Comparison of ENCODE assay signal across 9 cellular contexts in genomic region chr5:115414406-115415142, GRCh38.
DNase-seq lines count a peak whose midpoint lies in the region; ATAC-seq and TF ChIP-seq lines count a peak whose summit lies in the region.
"Had no signal": no experiment of that assay in that cellular context is flagged by ENCODE, and none has a peak within 500 bp of the region (broad histone marks: within the 10 kb centered on the region; RNA-seq: fewer than 3 reads in every experiment).

No MANE protein-coding gene starts in this region.

- DNase-seq in stimulated activated naive CD8-positive, alpha-beta T cell treated with anti-CD3 and anti-CD28 coated beads, Interleukin-15, Interleukin-2, amounts not matched to agents 100 U/mL and 50 U/mL, for 24 hours = no peak
- DNase-seq in stimulated activated naive CD8-positive, alpha-beta T cell treated with anti-CD3 and anti-CD28 coated beads, Interleukin-15, amount 100 ng/mL, for 72 hours = no peak
- DNase-seq in SK-MEL-5 (ENCODE audit: low read depth, low spot score) (peak; percentile 74), right cardiac atrium (no peak), vagina (ENCODE audit: extremely low spot score in 2 of 2) (no peak), iPS-NIHi11 (ENCODE audit: low spot score) (no peak), pons (ENCODE audit: low spot score) (no peak), C1 segment of cervical spinal cord (lab: John Stamatoyannopoulos, UW) (no peak)
- DNase-seq: activated CD4-positive, alpha-beta T cell treated with anti-CD3 and anti-CD28 coated beads for 4 hours had no signal

- 76% methylated on average over 5 of the region's 5 CpGs for WGBS in right cardiac atrium

- H3K4me3 ChIP-seq in right cardiac atrium (ENCODE audit: low read length) (no peak overlapping the region), vagina (no peak overlapping the region)

- no peak overlapping the region for H3K4me3 Mint-ChIP-seq in stimulated activated naive CD8-positive, alpha-beta T cell treated with anti-CD3 and anti-CD28 coated beads, Interleukin-15, amount 100 ng/mL, for 72 hours

- H3K9me3 ChIP-seq in right cardiac atrium (ENCODE audit: control insufficient read depth, low read length) = no peaks in the 10 kb centered on the region
- H3K9me3 ChIP-seq in vagina = no peaks in the 10 kb centered on the region

- H3K27ac Mint-ChIP-seq in stimulated activated naive CD8-positive, alpha-beta T cell treated with anti-CD3 and anti-CD28 coated beads, Interleukin-15, amount 100 ng/mL, for 72 hours = no peak overlapping the region

- intact Hi-C loops in right cardiac atrium (cut with DNase I) = no loop called here
- intact Hi-C loops in vagina (cut with DNase I) = no loop called here

- no peaks in the 10 kb centered on the region for H3K9me3 Mint-ChIP-seq in stimulated activated naive CD8-positive, alpha-beta T cell treated with anti-CD3 and anti-CD28 coated beads, Interleukin-15, amount 100 ng/mL, for 72 hours

- H3K4me1 Mint-ChIP-seq in stimulated activated naive CD8-positive, alpha-beta T cell treated with anti-CD3 and anti-CD28 coated beads, Interleukin-15, amount 100 ng/mL, for 72 hours = no peaks in the 10 kb centered on the region

- H3K4me1 ChIP-seq in right cardiac atrium (ENCODE audit: control insufficient read depth, insufficient read depth, low read length) (no peaks in the 10 kb centered on the region), vagina (peaks cover 1% of the 10 kb centered on the region)

- peaks cover 13% of the 10 kb centered on the region for H3K27me3 Mint-ChIP-seq in stimulated activated naive CD8-positive, alpha-beta T cell treated with anti-CD3 and anti-CD28 coated beads, Interleukin-15, amount 100 ng/mL, for 72 hours

- H3K36me3 ChIP-seq in vagina = no peaks in the 10 kb centered on the region

- H3K27me3 ChIP-seq in right cardiac atrium (ENCODE audit: control insufficient read depth, insufficient read depth) = no peaks in the 10 kb centered on the region
- no peaks in the 10 kb centered on the region for H3K27me3 ChIP-seq in vagina

- H3K27ac ChIP-seq in right cardiac atrium (ENCODE audit: low read length) = no peak overlapping the region
- H3K27ac ChIP-seq in vagina = peak overlapping the region; percentile 36

- peak; percentile 24 for ATAC-seq in stimulated activated naive CD8-positive, alpha-beta T cell treated with anti-CD3 and anti-CD28 coated beads, Interleukin-15, Interleukin-2, amounts not matched to agents 100 U/mL and 50 U/mL, for 24 hours
- ATAC-seq in stimulated activated naive CD8-positive, alpha-beta T cell treated with anti-CD3 and anti-CD28 coated beads, Interleukin-15, amount 100 ng/mL, for 72 hours = no peak
- peak; percentile 10 to 50 for ATAC-seq in right cardiac atrium

- TF ChIP-seq POLR2A in vagina (IDR thresholded peaks at IDR 0.05) = no peak

- in situ Hi-C loops in SK-MEL-5 (cut with HindIII; ENCODE audit: low pct_unique_long_range_greater_than_20kb, low sequenced_read_pairs) = no loop called here

- no peak for TF ChIP-seq CTCF in vagina (IDR thresholded peaks at IDR 0.05)
